In the genomic region with DNA sequence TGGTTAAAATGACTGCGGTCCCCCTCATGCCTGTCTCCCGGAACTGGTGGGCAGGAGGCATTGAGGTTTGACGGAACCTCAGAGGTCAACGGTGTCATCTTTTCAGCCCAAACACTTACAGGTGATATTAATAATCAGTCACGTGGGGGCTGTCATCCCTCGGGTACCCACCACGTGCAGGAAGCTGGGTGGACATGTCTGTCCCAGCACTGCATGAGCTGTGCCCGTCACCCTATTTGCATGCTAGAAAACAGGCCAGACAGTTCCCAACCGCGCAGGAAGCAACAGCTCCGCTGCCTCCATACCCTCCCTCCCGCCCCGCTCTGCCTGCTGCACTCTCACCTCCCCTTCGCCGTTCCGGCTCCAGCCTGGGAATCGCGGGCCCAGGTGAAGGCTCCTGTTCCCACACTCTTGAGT, we compare ENCODE assay signal across 9 cellular contexts. TPM values are rescaled to one million over a fixed set of nuclear protein-coding genes. Genes with fewer than 3 reads are reported as not detected.
A peak's percentile ranks its signal among the peaks of the same experiment; 100 is the strongest.
DNase-seq lines count a peak whose midpoint lies in the region; ATAC-seq and TF ChIP-seq lines count a peak whose summit lies in the region.
"Had no signal": no experiment of that assay in that cellular context is flagged by ENCODE, and none has a peak within 500 bp of the region (broad histone marks: within the 10 kb centered on the region; RNA-seq: fewer than 3 reads in every experiment).

No MANE protein-coding gene starts in this region.

- peak overlapping the region in 8 of 10 experiments; percentile 25 to 54 (median 40); a peak in 6 of 20 replicates for H3K4me3 ChIP-seq in BLaER1 treated with 17β-estradiol and CSF1 and Interleukin-3, amounts not matched to agents 10 nM and 100 nM
- peak overlapping the region in 2 of 4 donors; percentile 46 to 51 for H3K4me3 ChIP-seq in upper lobe of left lung

- H3K27ac ChIP-seq in BLaER1 treated with 17β-estradiol and CSF1 and Interleukin-3, amounts not matched to agents 10 nM and 100 nM: no peak overlapping the region
- H3K27ac ChIP-seq in upper lobe of left lung: peak overlapping the region in 1 of 4 donors; percentile 52
- H3K27ac ChIP-seq: parathyroid adenoma had no signal

- 4 to 10% methylated on average over 4 to 14 of the region's 18 CpGs for WGBS in upper lobe of left lung, 2 donors

- peaks cover 40 to 56% (median 53%) of the 10 kb centered on the region in 11 experiments for H3K27me3 ChIP-seq in BLaER1 treated with 17β-estradiol and CSF1 and Interleukin-3, amounts not matched to agents 10 nM and 100 nM
- peaks cover 0 to 30% (median 21%) of the 10 kb centered on the region in 4 donors for H3K27me3 ChIP-seq in upper lobe of left lung

- no peak for TF ChIP-seq CTCF in upper lobe of left lung (IDR thresholded peaks at IDR 0.05)

- DNase-seq in T-helper 17 cell (peak in 1 of 3 donors; percentile 48), germinal center (ENCODE audit: low spot score) (peak; percentile 82), upper lobe of left lung (peak; percentile 38 to 75), NCI-H187 treated with DMSO at 0.1 percent for 48 hours (lab: John Stamatoyannopoulos, UW) (no peak), NCI-H2227 treated with DMSO at 0.1 percent for 48 hours (lab: John Stamatoyannopoulos, UW) (no peak), T1000 (lab: John Stamatoyannopoulos, UW) (no peak)

- peak overlapping the region; percentile 65 for H3K27ac Mint-ChIP-seq in T-helper 17 cell

- peak overlapping the region; percentile 62 to 83 (median 75) for H3K4me2 ChIP-seq in BLaER1 treated with 17β-estradiol and CSF1 and Interleukin-3, amounts not matched to agents 10 nM and 100 nM

- H3K4me1 ChIP-seq in BLaER1 treated with 17β-estradiol and CSF1 and Interleukin-3, amounts not matched to agents 10 nM and 100 nM: peaks cover 19 to 46% (median 36%) of the 10 kb centered on the region in 10 experiments
- H3K4me1 ChIP-seq in upper lobe of left lung: peaks cover 26 to 42% (median 29%) of the 10 kb centered on the region in 4 donors

- H3K4me3 Mint-ChIP-seq in T-helper 17 cell: peak overlapping the region; percentile 75

- no peak for TF ChIP-seq EP300 in upper lobe of left lung (IDR thresholded peaks at IDR 0.05)

- H3K36me3 Mint-ChIP-seq in T-helper 17 cell (ENCODE audit: low read depth): no peaks in the 10 kb centered on the region

- H3K4me1 Mint-ChIP-seq in T-helper 17 cell: peaks cover 11% of the 10 kb centered on the region

- H3K36me3 ChIP-seq in BLaER1 treated with 17β-estradiol and CSF1 and Interleukin-3, amounts not matched to agents 10 nM and 100 nM: peaks cover 10 to 24% (median 20%) of the 10 kb centered on the region in 11 experiments
- H3K36me3 ChIP-seq in upper lobe of left lung: peaks cover 0 to 11% (median 8%) of the 10 kb centered on the region in 4 donors

- H3K9ac ChIP-seq in BLaER1 treated with 17β-estradiol and CSF1 and Interleukin-3, amounts not matched to agents 10 nM and 100 nM: no peak overlapping the region
- H3K9ac ChIP-seq: parathyroid adenoma had no signal

- ATAC-seq in GM19467 (IDR thresholded peaks at IDR 0.05; ENCODE audit: unreplicated experiment) (peak; percentile 43), T-helper 17 cell (peak; percentile 35), upper lobe of left lung (ENCODE audit: low FRiP score in 2 of 2) (no peak)

- peaks cover 0 to 42% (median 15%) of the 10 kb centered on the region in 11 experiments; a peak in 15 of 22 replicates for H4K20me1 ChIP-seq in BLaER1 treated with 17β-estradiol and CSF1 and Interleukin-3, amounts not matched to agents 10 nM and 100 nM

- peaks cover 5% of the 10 kb centered on the region for H3K27me3 Mint-ChIP-seq in T-helper 17 cell

- peaks cover 0 to 10% (median 0%) of the 10 kb centered on the region in 11 experiments; a peak in 8 of 22 replicates for H3K9me3 ChIP-seq in BLaER1 treated with 17β-estradiol and CSF1 and Interleukin-3, amounts not matched to agents 10 nM and 100 nM (replicated peaks in 1 of 11)
- H3K9me3 ChIP-seq in T-helper 17 cell (ENCODE audit: control insufficient read depth, low read length, poor library complexity, severe bottlenecking) (no peaks in the 10 kb centered on the region), upper lobe of left lung (peaks cover 0 to 8% (median 2%) of the 10 kb centered on the region in 4 donors)

- no peak for TF ChIP-seq POLR2A in upper lobe of left lung (IDR thresholded peaks at IDR 0.05)

RNA-seq across cellular contexts. Expression of a gene that starts 1.4 kb away (rescaled TPM):
- 1 to 10 TPM; 7.3 to 8.1 TPM for total RNA-seq in T-helper 17 cell
- 1 to 10 TPM in 1 of 6 donors, under 1 TPM in 3, not detected in 2; 0.15 to 1.4 (median 0.34) TPM for total RNA-seq in upper lobe of left lung

RNA-seq across cellular contexts. Expression of a gene that starts 7.2 kb away (rescaled TPM):
- total RNA-seq in T-helper 17 cell: 10 to 100 TPM; 16.2 to 22.1 TPM
- 10 to 100 TPM in 5 of 6 donors, 1 to 10 TPM in 1; 5.2 to 40.3 (median 24.7) TPM for total RNA-seq in upper lobe of left lung

RNA-seq across cellular contexts. Expression of a gene that starts 9.9 kb away (rescaled TPM):
- total RNA-seq in T-helper 17 cell: under 1 TPM; 0.40 to 0.78 TPM
- 1 to 10 TPM in 5 of 6 donors, not detected in 1; 2.1 to 5.4 (median 5.0) TPM for total RNA-seq in upper lobe of left lung

RNA-seq across cellular contexts. Expression of a gene that starts 18.5 kb away (rescaled TPM):
- 10 to 100 TPM; 45.2 to 46.7 TPM for total RNA-seq in T-helper 17 cell
- total RNA-seq in upper lobe of left lung: 10 to 100 TPM; 20.1 to 62.8 (median 41.7) TPM

RNA-seq across cellular contexts. Expression of a gene that starts 19.3 kb away (rescaled TPM):
- total RNA-seq in T-helper 17 cell (10 to 100 TPM; 19.5 to 20.8 TPM), upper lobe of left lung (10 to 100 TPM; 22.0 to 51.6 (median 35.0) TPM)

Comparison
In these comparisons a context has a peak if more than half of its experiments do, and no peak if none do; other contexts are left out.
1. ATAC-seq: peak in GM19467 (single experiment) and T-helper 17 cell (single experiment); none in upper lobe of left lung (0 of 2).
2. DNase-seq: peak in germinal center (single experiment) and upper lobe of left lung (2 of 2); none in NCI-H187 treated with DMSO at 0.1 percent for 48 hours (single experiment), NCI-H2227 treated with DMSO at 0.1 percent for 48 hours (single experiment) and T1000 (single experiment).